In the genomic region with DNA sequence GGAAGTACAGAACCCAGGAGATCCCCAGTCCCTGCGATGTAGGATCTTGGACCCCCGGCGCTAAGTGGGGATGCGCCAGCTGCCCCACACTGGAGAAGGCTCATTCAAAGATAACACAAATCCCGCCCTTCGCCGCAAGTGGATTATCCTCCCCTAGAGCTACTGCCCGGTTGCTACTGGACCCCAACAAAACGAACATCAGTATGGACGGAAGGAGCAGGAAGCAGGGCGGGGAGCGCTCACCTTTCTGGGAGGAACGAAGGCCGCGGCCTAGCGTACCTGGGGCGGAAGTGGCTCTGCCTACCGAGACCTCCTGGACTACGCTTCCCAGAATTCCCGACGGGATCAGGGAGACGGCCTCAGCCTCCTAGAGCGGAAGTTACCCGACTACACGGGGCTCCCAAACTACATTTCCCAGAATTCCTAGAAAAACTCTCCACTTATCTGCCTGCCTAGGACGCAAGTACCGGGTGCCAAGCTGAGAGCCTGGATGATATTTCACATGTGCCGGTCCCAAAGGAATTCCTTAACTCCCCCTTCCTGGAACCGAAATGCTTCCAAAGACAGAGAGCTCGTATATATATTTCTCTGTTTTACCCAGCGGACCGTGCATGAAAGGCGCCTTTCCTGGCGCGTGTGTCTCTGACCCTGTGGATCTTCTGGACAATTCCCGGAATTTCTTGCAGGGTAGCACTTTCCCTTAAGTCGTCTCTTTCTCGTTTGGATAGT, we compare ENCODE assay signal across 8 cellular contexts. TPM values are rescaled to one million over a fixed set of nuclear protein-coding genes. Genes with fewer than 3 reads are reported as not detected.
DNase-seq lines count a peak whose midpoint lies in the region; ATAC-seq, FAIRE-seq and TF ChIP-seq lines count a peak whose summit lies in the region.

A gene (minus strand): TSS at position 298 of the 729 bp plus-strand sequence. CDS start 16,141 bp downstream, outside the sequence.

- H3K4me1 ChIP-seq in Panc1 (ENCODE audit: control insufficient read depth, insufficient read depth, low read length) (no peaks in the 10 kb centered on the region), gastrocnemius medialis (peaks cover 8 to 9% of the 10 kb centered on the region in 2 donors)

- H3K4me3 Mint-ChIP-seq in CD14-positive monocyte = peak within 1 kb of the TSS; percentile 86 to 94

- CTCF ChIA-PET in Panc1 (lab: Charles Lee) = no interaction called here

- H3K36me3 ChIP-seq in Panc1 (ENCODE audit: control insufficient read depth, insufficient read depth, low read length) (no peaks in the 10 kb centered on the region), gastrocnemius medialis (peaks cover 0 to 2% of the 10 kb centered on the region in 2 donors)

- in situ Hi-C loops in Panc1 (cut with HindIII; ENCODE audit: low pct_unique_long_range_greater_than_20kb, low sequenced_read_pairs) = no loop called here
- in situ Hi-C loops in gastrocnemius medialis (cut with MboI; ENCODE audit: low sequenced_read_pairs in 4 of 4) = loop anchor here in 1 of 4 donors (5.0 kb wide), 1 partner anchor 44 kb away; no protein-coding TSS in a partner anchor

- H3K9me3 ChIP-seq in Panc1 (ENCODE audit: control insufficient read depth, insufficient read depth, low read depth, low read length) (peaks cover 5% of the 10 kb centered on the region; the same call in 1 of the 2 replicates), gastrocnemius medialis (no peaks in the 10 kb centered on the region)

- peaks cover 17% of the 10 kb centered on the region for H3K4me1 Mint-ChIP-seq in CD14-positive monocyte

- H3K4me3 ChIP-seq in Panc1 (ENCODE audit: low read depth in 2 of 2, low read length in 2 of 2) (peak within 1 kb of the TSS; percentile 63 to 80), choroid plexus epithelial cell (ENCODE audit: low read depth, low read length) (peak within 1 kb of the TSS; percentile 73), gastrocnemius medialis (peak within 1 kb of the TSS; percentile 51 to 74 (median 65))

- H3K27me3 ChIP-seq in Panc1 (ENCODE audit: control insufficient read depth, insufficient read depth, low read length) (no peaks in the 10 kb centered on the region), gastrocnemius medialis (no peaks in the 10 kb centered on the region)

- TF ChIP-seq CTCF in CD14-positive monocyte (IDR thresholded peaks at IDR 0.05) (no peak), Panc1 (IDR thresholded peaks at IDR 0.05) (no peak), choroid plexus epithelial cell (conservative IDR thresholded peaks at IDR 0.05; ENCODE audit: low read depth, low read length) (no peak), gastrocnemius medialis (IDR thresholded peaks at IDR 0.05 in 4 of 5, conservative IDR thresholded peaks at IDR 0.05 in 1 of 5) (no peak)

- BruUV-seq in Panc1 (replicated peaks; lab: Mats Ljungman, UMichigan) = no TSS peak

- intact Hi-C loops in CD14-positive monocyte (cut with micrococcal nuclease) (no loop called here), Panc1 (cut with micrococcal nuclease; ENCODE audit: unreplicated experiment) (no loop called here), gastrocnemius medialis (cut with DNase I; ENCODE audit: low total_unique reads) (loop anchor here (1.0 to 10.0 kb wide), 8 partner anchors 45 to 529 kb away; a partner anchor contains a TSS)

- POLR2A ChIA-PET in Panc1 (lab: Charles Lee) = no interaction called here

- DNase-seq in CD14-positive monocyte (ENCODE audit: low spot score) (no peak), HTR-8/SVneo (ENCODE audit: insufficient read length, low spot score) (peak; percentile 67), Panc1 (ENCODE audit: low read depth, low spot score) (peak; percentile 69), choroid plexus epithelial cell (ENCODE audit: low read depth) (peak; percentile 93), gastrocnemius medialis (peak; percentile 85 to 88)

- ATAC-seq in Panc1 = peak; percentile 100
- peak; percentile 100 for ATAC-seq in gastrocnemius medialis
- ATAC-seq in HG03442 (IDR thresholded peaks at IDR 0.05; ENCODE audit: unreplicated experiment) = no peak
- ATAC-seq in GM19467 (IDR thresholded peaks at IDR 0.05; ENCODE audit: unreplicated experiment) = no peak

- H3K27ac ChIP-seq in Panc1 (ENCODE audit: low read length) = peak within 1 kb of the TSS; percentile 74
- H3K27ac ChIP-seq in gastrocnemius medialis = peak within 1 kb of the TSS; percentile 46 to 68 (median 58)

- no peaks in the 10 kb centered on the region for H3K36me3 Mint-ChIP-seq in CD14-positive monocyte

- FAIRE-seq in HTR-8/SVneo (lab: Jason Lieb, UNC) = peak; percentile 97
- peak; percentile 98 for FAIRE-seq in islet of Langerhans (lab: Jason Lieb, UNC)

- H3K27me3 Mint-ChIP-seq in CD14-positive monocyte (ENCODE audit: low read depth in 3 of 3) = peaks cover 0 to 6% (median 4%) of the 10 kb centered on the region in 3 donors

- TF ChIP-seq POLR2A in gastrocnemius medialis (IDR thresholded peaks at IDR 0.05) = no peak

- H3K27ac Mint-ChIP-seq in CD14-positive monocyte = peak within 1 kb of the TSS in 1 of 7 donors; percentile 15

- peaks cover 10 to 60% (median 38%) of the 10 kb centered on the region in 7 donors for H3K9me3 Mint-ChIP-seq in CD14-positive monocyte

RNA-seq across cellular contexts. Expression of the gene that starts here (rescaled TPM):
- not detected for polyA plus RNA-seq in CD14-positive monocyte
- total RNA-seq in Panc1 (2021; ENCODE audit: unreplicated experiment) = 4.3 TPM
- 1.2 TPM for polyA plus RNA-seq in Panc1 (2012; ENCODE audit: insufficient read length)
- total RNA-seq in gastrocnemius medialis = 1 to 10 TPM in 3 of 4 donors, under 1 TPM in 1; 0.78 to 4.0 (median 1.6) TPM

Comparison
In these comparisons a context has a peak if more than half of its experiments do, and no peak if none do; other contexts are left out.
1. ATAC-seq: peak in Panc1 (single experiment) and gastrocnemius medialis (2 of 2); none in HG03442 (single experiment) and GM19467 (single experiment).
2. Peak in every context shown above with its lines, with median percentiles within 50 percentile points of each other: H3K4me3 ChIP-seq.